Comparison of ENCODE assay signal across 8 cellular contexts in genomic region chr19:12956446-12957388, GRCh38. TPM values are rescaled to one million over a fixed set of nuclear protein-coding genes. Genes with fewer than 3 reads are reported as not detected.
DNase-seq lines count a peak whose midpoint lies in the region; ATAC-seq and TF ChIP-seq lines count a peak whose summit lies in the region.

Gene GADD45GIP1, minus strand, starts transcription at chr19:12957223. Its CDS starts 11 bp downstream, at chr19:12957212.

- no peaks in the 10 kb centered on the region for H3K27me3 Mint-ChIP-seq in activated B cell treated with CpG ODN at 0.5 μM for 24 hours

- no peaks in the 10 kb centered on the region for H3K9me3 Mint-ChIP-seq in activated B cell treated with CpG ODN at 0.5 μM for 24 hours

- intact Hi-C loops in activated B cell treated with CpG ODN at 0.5 μM for 24 hours (cut with micrococcal nuclease) = loop anchor here (1.0 to 2.0 kb wide), 3 partner anchors 11 to 65 kb away; partner anchors contain the start of genes CALR, GCDH and RAD23A

- no peak for TF ChIP-seq CTCF in activated B cell treated with CpG ODN at 0.5 μM for 24 hours (IDR thresholded peaks at IDR 0.05)

- DNase-seq in ELF-1 (ENCODE audit: low read depth, low spot score) (peak; percentile 85), NCI-H2171 treated with DMSO at 0.1 percent for 48 hours (lab: John Stamatoyannopoulos, UW) (peak; percentile 77), activated B cell treated with CpG ODN at 0.5 μM for 24 hours (peak; percentile 78), caudate nucleus (lab: John Stamatoyannopoulos, UW) (peak in 53 of 61 donors; percentile 2 to 76 (median 48)), iris pigment epithelial cell (ENCODE audit: low read depth) (peak; percentile 77), pons (ENCODE audit: low spot score) (no peak)
- peak; percentile 74 to 79 for DNase-seq in stimulated activated CD4-positive, alpha-beta T cell treated with anti-CD3 and anti-CD28 coated beads, Interleukin-12 subunit alpha, Interleukin-12 subunit beta, amount 100 ng/mL, for 24 hours (ENCODE audit: low read depth in 2 of 2)

- CTCF ChIA-PET in activated B cell treated with CpG ODN at 0.5 μM for 24 hours (lab: Charles Lee) = interaction anchor here (1.9 kb wide), 1 partner anchor 8 kb away, joined by 6 read pairs; no protein-coding TSS in a partner anchor

- peak within 1 kb of the TSS; percentile 91 for H3K4me3 Mint-ChIP-seq in activated B cell treated with CpG ODN at 0.5 μM for 24 hours

- H3K36me3 Mint-ChIP-seq in activated B cell treated with CpG ODN at 0.5 μM for 24 hours (ENCODE audit: low read depth) = peaks cover 36% of the 10 kb centered on the region

- POLR2A ChIA-PET in activated B cell treated with CpG ODN at 0.5 μM for 24 hours (lab: Charles Lee) = interaction anchor here (0.6 to 5.4 kb wide), 14 partner anchors 9 to 196 kb away, joined by 3 to 37 read pairs (median 5); partner anchors contain the start of genes CALR, DNASE2, GCDH and RAD23A

- ATAC-seq in HG02571 (IDR thresholded peaks at IDR 0.05; ENCODE audit: unreplicated experiment) (peak; percentile 68), activated B cell treated with CpG ODN at 0.5 μM for 24 hours (ENCODE audit: low read depth) (peak; percentile 98)

- peaks cover 33% of the 10 kb centered on the region for H3K4me1 Mint-ChIP-seq in activated B cell treated with CpG ODN at 0.5 μM for 24 hours

- H3K27ac Mint-ChIP-seq in activated B cell treated with CpG ODN at 0.5 μM for 24 hours = peak within 1 kb of the TSS; percentile 97

- peak within 1 kb of the TSS; percentile 87 for H3K27ac ChIP-seq in caudate nucleus (ENCODE audit: low read depth, low read length)

RNA-seq across cellular contexts. Expression of gene GADD45GIP1, which starts in this region (rescaled TPM):
- total RNA-seq in activated B cell treated with CpG ODN at 0.5 μM for 24 hours = 16.7 and 19.6 TPM in 2 replicates
